Comparison of ENCODE assay signal across 15 cellular contexts in genomic region chr5:129652353-129653138, GRCh38.
"Had no signal": no experiment of that assay in that cellular context is flagged by ENCODE, and none has a peak within 500 bp of the region (broad histone marks: within the 10 kb centered on the region; RNA-seq: fewer than 3 reads in every experiment).

No MANE protein-coding gene starts in this region.

- H3K27ac ChIP-seq: neural progenitor cell, transverse colon, vagina had no signal

- H3K9me3 ChIP-seq: transverse colon, vagina had no signal

- H3K9ac ChIP-seq: neural progenitor cell had no signal

- DNase-seq: activated CD4-positive, alpha-beta T cell treated with anti-CD3 and anti-CD28 coated beads for 1 hour; activated CD4-positive, alpha-beta T cell treated with anti-CD3 and anti-CD28 coated beads, Interleukin-2, amount 50 U/mL, for 4 hours; activated naive CD4-positive, alpha-beta T cell; activated naive CD8-positive, alpha-beta T cell treated with anti-CD3 and anti-CD28 coated beads, Interleukin-2, amount 10 ng/mL, durations not matched to agents 7 days and 5 days; activated T-cell treated with anti-CD3 and anti-CD28 coated beads for 4 hours; naive B cell; stimulated activated CD4-positive, alpha-beta T cell treated with anti-CD3 and anti-CD28 coated beads, Interleukin-12 subunit alpha, Interleukin-12 subunit beta, amount 100 ng/mL, for 4 hours; stimulated activated CD4-positive, alpha-beta T cell treated with anti-CD3 and anti-CD28 coated beads, Interleukin-2, amount 100 ng/mL, for 24 hours; T-cell; T-helper 9 cell; transverse colon had no signal

- H3K27me3 ChIP-seq: neural progenitor cell, transverse colon, vagina had no signal

- H3K4me2 ChIP-seq: neural progenitor cell had no signal

- ATAC-seq: stimulated activated memory B cell treated with anti-CD40 and anti-IgM and Interleukin-4, amounts not matched to agents 10 μg/mL and 1 μg/mL and 100 μg/mL, for 72 hours; T-cell had no signal

- H3K4me3 ChIP-seq: lung, neural progenitor cell, transverse colon, vagina had no signal

- H2AFZ ChIP-seq: neural progenitor cell had no signal

- H3K36me3 ChIP-seq: neural progenitor cell, transverse colon, vagina had no signal
